ENCODE assay signal across 19 cellular contexts in genomic region chr6:16089232-16089843, GRCh38. TPM values are rescaled to one million over a fixed set of nuclear protein-coding genes. Genes with fewer than 3 reads are reported as not detected.
DNase-seq lines count a peak whose midpoint lies in the region; ATAC-seq, FAIRE-seq and TF ChIP-seq lines count a peak whose summit lies in the region.
"Had no signal": no experiment of that assay in that cellular context is flagged by ENCODE, and none has a peak within 500 bp of the region (broad histone marks: within the 10 kb centered on the region; RNA-seq: fewer than 3 reads in every experiment).

No MANE protein-coding gene starts in this region.

- no peak overlapping the region for H2AFZ ChIP-seq in GM12878 (ENCODE audit: control insufficient read depth, low read depth, low read length)
- H2AFZ ChIP-seq: neural progenitor cell had no signal

- no TSS peak for BruUV-seq in GM12878 (replicated peaks; lab: Mats Ljungman, UMichigan)

- in situ Hi-C loops in GM12878 (cut with MboI) = no loop called here

- CTCF ChIA-PET in GM12878 (lab: Yijun Ruan, JAX) = interaction anchor here (0.6 to 1.4 kb wide), 3 partner anchors 8 to 186 kb away, joined by 3 to 4 read pairs (median 4); no protein-coding TSS in a partner anchor

- no peak overlapping the region for H3K4me3 ChIP-seq in GM12878
- no peak overlapping the region for H3K4me3 ChIP-seq in right cardiac atrium (ENCODE audit: low read length)
- H3K4me3 ChIP-seq: neural progenitor cell had no signal

- no peak for TF ChIP-seq RAD21 in GM12878 (IDR thresholded peaks at IDR 0.05; ENCODE audit: insufficient read depth, low read depth, low read length)

- intact Hi-C loops in GM12878 (cut with micrococcal nuclease; ENCODE audit: unreplicated experiment) (no loop called here), left colon (cut with DNase I, micrococcal nuclease) (no loop called here), right cardiac atrium (cut with DNase I) (no loop called here)

- H3K4me2 ChIP-seq in GM12878 (ENCODE audit: control insufficient read depth, insufficient read depth) = no peak overlapping the region
- H3K4me2 ChIP-seq: neural progenitor cell had no signal

- 54% methylated on average over 6 of the region's 6 CpGs for WGBS in GM12878 (ENCODE audit: insufficient coverage, insufficient replicate concordance, low lambda C conversion rate, missing lambda C conversion rate)
- 77% methylated on average over 6 of the region's 6 CpGs for WGBS in right cardiac atrium

- no peaks in the 10 kb centered on the region for H4K20me1 ChIP-seq in GM12878 (ENCODE audit: control insufficient read depth, insufficient read depth)

- peak; percentile 3 for DNase-seq in stimulated activated CD4-positive, alpha-beta T cell treated with anti-CD3 and anti-CD28 coated beads, Interleukin-1b, Interleukin-23, amount 100 ng/mL, for 48 hours
- DNase-seq in stimulated activated CD4-positive, alpha-beta T cell treated with anti-CD3 and anti-CD28 coated beads, Interleukin-4, amount 100 ng/mL, for 4 hours = no peak
- DNase-seq in GM12878 (ENCODE audit: low read depth, low spot score) = no peak
- DNase-seq in left colon = no peak
- DNase-seq in right cardiac atrium = no peak
- DNase-seq: activated gamma-delta T cell, GDM1, HCEC 1CT, hippocampal formation, kidney glomerular epithelial cell, midbrain, NCI-H2081 treated with DMSO at 0.1 percent for 48 hours, NCI-H526, retina had no signal

- no peak for TF ChIP-seq CTCF in GM12878 (IDR thresholded peaks at IDR 0.05 in 2 of 3, conservative IDR thresholded peaks at IDR 0.05 in 1 of 3; ENCODE audit: control insufficient read depth in 2 of 3, extremely low read depth in 1 of 3, insufficient read depth in 1 of 3, low read depth in 3 of 3, low read length in 3 of 3)

- H3K4me1 ChIP-seq in GM12878 (ENCODE audit: control insufficient read depth, insufficient read depth, low read length) (no peaks in the 10 kb centered on the region), right cardiac atrium (ENCODE audit: control insufficient read depth, insufficient read depth, low read length) (peaks cover 1% of the 10 kb centered on the region)
- H3K4me1 ChIP-seq: neural progenitor cell had no signal

- no peaks in the 10 kb centered on the region for H3K36me3 ChIP-seq in GM12878 (ENCODE audit: control insufficient read depth in 2 of 2, insufficient read depth in 2 of 2, low read length in 1 of 2)
- H3K36me3 ChIP-seq: neural progenitor cell had no signal

- H3K27ac ChIP-seq in GM12878 (ENCODE audit: control insufficient read depth, insufficient read depth) (no peak overlapping the region), right cardiac atrium (ENCODE audit: low read length) (no peak overlapping the region)
- H3K27ac ChIP-seq: neural progenitor cell had no signal

- SMC1A ChIA-PET in GM12878 (lab: Charles Lee; ENCODE audit: uncharacterized antibody, unreplicated experiment) = interaction anchor here (0.8 to 1.6 kb wide), 6 partner anchors 9 to 135 kb away, joined by 3 to 5 read pairs (median 4); partner anchors contain the start of gene MYLIP

- POLR2A ChIA-PET in GM12878 (lab: Charles Lee) = no interaction called here

- FAIRE-seq in GM12878 (lab: Jason Lieb, UNC) = no peak
- FAIRE-seq: TTC549 had no signal

- TF ChIP-seq POLR2A in GM12878 (IDR thresholded peaks at IDR 0.05; ENCODE audit: low read depth, low read length) = no peak

- H3K9ac ChIP-seq in GM12878 (ENCODE audit: control insufficient read depth, insufficient read depth, low read length) = no peak overlapping the region
- H3K9ac ChIP-seq: neural progenitor cell had no signal

- TF ChIP-seq EP300 in GM12878 (IDR thresholded peaks at IDR 0.05; ENCODE audit: borderline replicate concordance in 1 of 2, control insufficient read depth in 1 of 2, low read depth in 2 of 2, low read length in 2 of 2) = no peak

- H3K9me3 ChIP-seq in GM12878 (replicated peaks; ENCODE audit: control insufficient read depth, insufficient read depth, low read length) (no peaks in the 10 kb centered on the region), right cardiac atrium (ENCODE audit: control insufficient read depth, low read length) (no peaks in the 10 kb centered on the region)

- H3K27me3 ChIP-seq in GM12878 (replicated peaks in 1 of 2; ENCODE audit: control insufficient read depth in 2 of 2, insufficient read depth in 2 of 2, low read length in 1 of 2) = no peaks in the 10 kb centered on the region
- no peaks in the 10 kb centered on the region for H3K27me3 ChIP-seq in right cardiac atrium (ENCODE audit: control insufficient read depth, insufficient read depth)
- H3K27me3 ChIP-seq: neural progenitor cell had no signal

- H3K79me2 ChIP-seq in GM12878 (ENCODE audit: control insufficient read depth, insufficient read depth, low read length) = no peaks in the 10 kb centered on the region

- RAD21 ChIA-PET in GM12878 (lab: Charles Lee; ENCODE audit: unreplicated experiment) = no interaction called here

- ATAC-seq in GM12878 (peak; percentile 51), left colon (peak; percentile 82), HG03521 (IDR thresholded peaks at IDR 0.05; ENCODE audit: unreplicated experiment) (no peak), GM21529 (IDR thresholded peaks at IDR 0.05; ENCODE audit: unreplicated experiment) (no peak), HG03354 (IDR thresholded peaks at IDR 0.05; ENCODE audit: poor library complexity, severe bottlenecking, unreplicated experiment) (no peak), right cardiac atrium (no peak)

TF ChIP-seq in GM12878, 131 proteins besides CTCF, POLR2A, EP300 and RAD21 (continues in another document):
- peak; percentile 31; the same call in 1 of the 2 replicates for TF ChIP-seq RUNX3 (IDR thresholded peaks at IDR 0.05; ENCODE audit: low read length)
- TF ChIP-seq SIX5 (IDR thresholded peaks at IDR 0.05; ENCODE audit: low read depth, low read length, severe bottlenecking) = no peak
- peak; percentile 66; the same call in 1 of the 2 replicates for TF ChIP-seq CREM (IDR thresholded peaks at IDR 0.05; ENCODE audit: low read depth)
- no peak for TF ChIP-seq HDAC2 (IDR thresholded peaks at IDR 0.05)
- TF ChIP-seq ZBED1 (IDR thresholded peaks at IDR 0.05; ENCODE audit: borderline replicate concordance) = peak; percentile 63; the same call in 1 of the 2 replicates
- no peak for TF ChIP-seq PAX5 (IDR thresholded peaks at IDR 0.05; ENCODE audit: borderline replicate concordance, low read depth, low read length)
- TF ChIP-seq SRF (IDR thresholded peaks at IDR 0.05; ENCODE audit: low read depth in 2 of 2, low read length in 2 of 2) = no peak
- no peak for TF ChIP-seq SIN3A (IDR thresholded peaks at IDR 0.05; ENCODE audit: low read depth, low read length)
- no peak for TF ChIP-seq SMAD1 (IDR thresholded peaks at IDR 0.05; ENCODE audit: low read depth, partially characterized antibody)
- TF ChIP-seq FOS (IDR thresholded peaks at IDR 0.05; ENCODE audit: borderline replicate concordance, extremely low read depth, insufficient read length) = no peak
- no peak for TF ChIP-seq EZH2 (IDR thresholded peaks at IDR 0.05; ENCODE audit: borderline replicate concordance, control insufficient read depth, low read depth, low read length)
- TF ChIP-seq JUNB (IDR thresholded peaks at IDR 0.05) = peak; percentile 92
- TF ChIP-seq YBX1 (IDR thresholded peaks at IDR 0.05) = no peak
- TF ChIP-seq, protein P1, sequence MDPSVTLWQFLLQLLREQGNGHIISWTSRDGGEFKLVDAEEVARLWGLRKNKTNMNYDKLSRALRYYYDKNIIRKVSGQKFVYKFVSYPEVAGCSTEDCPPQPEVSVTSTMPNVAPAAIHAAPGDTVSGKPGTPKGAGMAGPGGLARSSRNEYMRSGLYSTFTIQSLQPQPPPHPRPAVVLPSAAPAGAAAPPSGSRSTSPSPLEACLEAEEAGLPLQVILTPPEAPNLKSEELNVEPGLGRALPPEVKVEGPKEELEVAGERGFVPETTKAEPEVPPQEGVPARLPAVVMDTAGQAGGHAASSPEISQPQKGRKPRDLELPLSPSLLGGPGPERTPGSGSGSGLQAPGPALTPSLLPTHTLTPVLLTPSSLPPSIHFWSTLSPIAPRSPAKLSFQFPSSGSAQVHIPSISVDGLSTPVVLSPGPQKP (IDR thresholded peaks at IDR 0.05; ENCODE audit: low read depth, low read length) = no peak
- no peak; the same call in 1 of the 2 replicates for TF ChIP-seq FOXM1 (IDR thresholded peaks at IDR 0.05; ENCODE audit: low read depth, low read length)
- TF ChIP-seq NFIC (IDR thresholded peaks at IDR 0.05; ENCODE audit: low read depth, low read length) = peak; percentile 9; the same call in 1 of the 2 replicates

RNA-seq across cellular contexts. Expression of gene MYLIP, which starts 39.5 kb away (rescaled TPM):
- total RNA-seq in GM12878 (2013; cell fraction: nucleolus; rRNA removed) = 123 and 131 TPM in 2 replicates
- total RNA-seq in GM12878 (2014; rRNA removed) (12.9 and 15.1 TPM in 2 replicates), GM12878 (2014; rRNA removed; fragmentation: Illumina TruSeq; extraction: Trizol) (12.8 and 13.0 TPM in 2 replicates), GM12878 (2021) (14.7 and 15.2 TPM in 2 replicates), left colon (10 to 100 TPM; 17.2 to 38.6 TPM), right cardiac atrium (10 to 100 TPM; 12.6 to 25.9 (median 22.2) TPM)
- polyA plus RNA-seq in GM12878 (2011; ENCODE audit: low read depth) = 10.8 TPM
- polyA plus RNA-seq in GM12878 (2011; rRNA removed) (122 and 123 TPM in 2 replicates), GM12878 (2014; fragmentation: Illumina TruSeq; extraction: Trizol) (12.3 and 13.0 TPM in 2 replicates), GM12878 (2014; fragmentation: Nextera tagmentation; extraction: Ambion mirVana) (1 to 10 TPM; 5.3 to 5.8 TPM), GM12878 (2014; rRNA removed) (14.1 and 16.5 TPM in 2 replicates), GM12878 (2016; fragmentation: Nextera tagmentation; extraction: Ambion mirVana) (1 to 10 TPM; 5.6 to 7.1 TPM), right cardiac atrium (13.0 TPM)
- polyA plus RNA-seq in GM12878 (2011; cell fraction: cytosol; rRNA removed) = 73.6 and 81.0 TPM in 2 replicates
- polyA plus RNA-seq in GM12878 (2011; cell fraction: nucleus; rRNA removed) = 120 and 147 TPM in 2 replicates
- 11.3 and 20.8 TPM in 2 replicates for polyA plus RNA-seq in GM12878 (2012)
- polyA minus RNA-seq in GM12878 (2011; rRNA and poly(A)+ RNA removed) = 124 and 137 TPM in 2 replicates
- polyA minus RNA-seq in GM12878 (2011; cell fraction: cytosol; rRNA and poly(A)+ RNA removed) = 37.2 and 44.1 TPM in 2 replicates
- 67.3 and 86.4 TPM in 2 replicates for polyA minus RNA-seq in GM12878 (2011; cell fraction: nucleus; rRNA and poly(A)+ RNA removed)

Comparison
In these comparisons a context has a peak if more than half of its experiments do, and no peak if none do; other contexts are left out.
1. ATAC-seq: peak in GM12878 (single experiment) and left colon (single experiment); none in HG03521 (single experiment), GM21529 (single experiment), HG03354 (single experiment) and right cardiac atrium (0 of 2).